In genomic region chr20:682123-682522, GRCh38 we compare ENCODE assay signal across 1 cellular context.
TF ChIP-seq lines count a peak whose summit lies in the region.

No MANE protein-coding gene starts in this region.

TF ChIP-seq in GM23338, 12 proteins besides CTCF, POLR2A, EP300 and RAD21 (continued from another document):
- TF ChIP-seq ZNF462 (CRISPR knock-in tag; IDR thresholded peaks at IDR 0.05) (no peak), JUNB (IDR thresholded peaks at IDR 0.05; ENCODE audit: unreplicated experiment) (no peak), EZH2phosphoT487 (IDR thresholded peaks at IDR 0.05; ENCODE audit: unreplicated experiment) (no peak), ZNF114 (CRISPR knock-in tag; IDR thresholded peaks at IDR 0.05) (no peak), NANOG (IDR thresholded peaks at IDR 0.05; ENCODE audit: borderline replicate concordance) (no peak), POLR2AphosphoS5 (IDR thresholded peaks at IDR 0.05; ENCODE audit: low read depth) (no peak), EZH2 (IDR thresholded peaks at IDR 0.05; ENCODE audit: low read depth, unreplicated experiment) (no peak), STAT1 (IDR thresholded peaks at IDR 0.05; ENCODE audit: unreplicated experiment) (no peak), ZNF331 (CRISPR knock-in tag; IDR thresholded peaks at IDR 0.05; ENCODE audit: low read depth) (no peak)
